9 cellular contexts compared by ENCODE assay signal in genomic region chr3:187746059-187746453, GRCh38. TPM values are rescaled to one million over a fixed set of nuclear protein-coding genes. Genes with fewer than 3 reads are reported as not detected.
A peak's percentile ranks its signal among the peaks of the same experiment; 100 is the strongest.
DNase-seq lines count a peak whose midpoint lies in the region; ATAC-seq and TF ChIP-seq lines count a peak whose summit lies in the region.
"Had no signal": no experiment of that assay in that cellular context is flagged by ENCODE, and none has a peak within 500 bp of the region (broad histone marks: within the 10 kb centered on the region; RNA-seq: fewer than 3 reads in every experiment).

No MANE protein-coding gene starts in this region.

- peaks cover 21% of the 10 kb centered on the region for H3K27me3 Mint-ChIP-seq in brain
- no peaks in the 10 kb centered on the region for H3K27me3 Mint-ChIP-seq in mesothelial cell of epicardium (ENCODE audit: low read depth)

- H3K27ac ChIP-seq in right atrium auricular region (peak overlapping the region; percentile 99), aorta (ENCODE audit: low read depth in 1 of 2, low read length in 2 of 2) (peak overlapping the region in 1 of 2 donors; percentile 96)

- H3K4me3 Mint-ChIP-seq in brain (peak overlapping the region; percentile 90 to 100 (median 95)), mesothelial cell of epicardium (peak overlapping the region; percentile 95)

- H3K27ac Mint-ChIP-seq in brain (peak overlapping the region; percentile 99 to 100 (median 100)), mesothelial cell of epicardium (peak overlapping the region; percentile 100)

- H3K4me1 Mint-ChIP-seq in brain (peaks cover 78% of the 10 kb centered on the region), mesothelial cell of epicardium (peaks cover 75% of the 10 kb centered on the region)

- H3K4me1 ChIP-seq in right atrium auricular region, result peaks cover 0 to 23% of the 10 kb centered on the region in 2 donors
- peaks cover 0 to 6% of the 10 kb centered on the region in 2 donors for H3K4me1 ChIP-seq in aorta (ENCODE audit: control insufficient read depth in 1 of 2, insufficient read depth in 2 of 2, low read length in 2 of 2)

- H3K36me3 ChIP-seq in right atrium auricular region (no peaks in the 10 kb centered on the region), aorta (ENCODE audit: control insufficient read depth in 1 of 2, insufficient read depth in 2 of 2, low read length in 1 of 2) (no peaks in the 10 kb centered on the region)

- intact Hi-C loops in left ventricle myocardium superior (cut with micrococcal nuclease) (loop anchor here (10.0 kb wide), 1 partner anchor 1399 kb away; no protein-coding TSS in a partner anchor), aorta (cut with DNase I) (loop anchor here (5.0 to 10.0 kb wide), 10 partner anchors 306 to 1049 kb away; no protein-coding TSS in a partner anchor)

- TF ChIP-seq CTCF in right atrium auricular region (IDR thresholded peaks at IDR 0.05) (no peak), brain (conservative IDR thresholded peaks at IDR 0.05) (no peak), mesothelial cell of epicardium (IDR thresholded peaks at IDR 0.05; ENCODE audit: unreplicated experiment) (no peak)

- H3K27me3 ChIP-seq in right atrium auricular region (no peaks in the 10 kb centered on the region), aorta (ENCODE audit: control insufficient read depth in 1 of 2, insufficient read depth in 2 of 2, low read length in 1 of 2) (no peaks in the 10 kb centered on the region)

- H3K4me3 ChIP-seq in right atrium auricular region (peak overlapping the region; percentile 80 to 84), aorta (ENCODE audit: low read length in 2 of 2) (peak overlapping the region; percentile 56 to 83)

- H3K9me3 ChIP-seq in right atrium auricular region, result no peaks in the 10 kb centered on the region
- no peaks in the 10 kb centered on the region for H3K9me3 ChIP-seq in aorta (ENCODE audit: control insufficient read depth, low read length)

- H3K36me3 Mint-ChIP-seq in brain (no peaks in the 10 kb centered on the region), mesothelial cell of epicardium (no peaks in the 10 kb centered on the region)

- ATAC-seq in left ventricle myocardium superior, result no peak
- ATAC-seq in aorta (ENCODE audit: low FRiP score), result no peak
- ATAC-seq in GM21786 (IDR thresholded peaks at IDR 0.05; ENCODE audit: unreplicated experiment), result no peak

- peaks cover 0 to 5% (median 0%) of the 10 kb centered on the region in 5 experiments for H3K9me3 Mint-ChIP-seq in brain
- H3K9me3 Mint-ChIP-seq in mesothelial cell of epicardium, result no peaks in the 10 kb centered on the region

- WGBS in aorta, 2 donors, result 0 to 3% methylated on average over 6 of the region's 6 CpGs

- DNase-seq in right atrium auricular region (ENCODE audit: low spot score), result no peak
- DNase-seq in left ventricle myocardium superior, result no peak
- DNase-seq in mesothelial cell of epicardium (ENCODE audit: low spot score in 2 of 2, unreplicated experiment in 2 of 2), result no peak
- no peak for DNase-seq in aorta
- no peak for DNase-seq in HK-2 (ENCODE audit: unreplicated experiment)
- DNase-seq in NOMO-1 treated with dmso at 0.1 percent for 144 hours (lab: John Stamatoyannopoulos, UW; ENCODE audit: unreplicated experiment), result no peak

RNA-seq across cellular contexts. Expression of gene BCL6, which starts 0.8 kb away (rescaled TPM):
- total RNA-seq in right atrium auricular region, result 10 to 100 TPM; 53.0 to 88.6 TPM
- total RNA-seq in left ventricle myocardium superior, result 104 TPM
- polyA plus RNA-seq in brain (ENCODE audit: insufficient read depth, low read depth, low replicate concordance), result 30.0 TPM
- 29.2 to 32.7 TPM (median 30.6 TPM) in 3 replicates for total RNA-seq in mesothelial cell of epicardium
- 100 to 1,000 TPM; 136 to 154 TPM for total RNA-seq in aorta
- polyA plus RNA-seq in aorta, result 10 to 100 TPM; 16.7 to 60.8 TPM

RNA-seq across cellular contexts. Expression of gene RTP2, which starts 43.7 kb away (rescaled TPM):
- total RNA-seq in right atrium auricular region, result not detected
- total RNA-seq in left ventricle myocardium superior, result not detected
- polyA plus RNA-seq in brain (ENCODE audit: insufficient read depth, low read depth, low replicate concordance), result not detected
- total RNA-seq in mesothelial cell of epicardium, result not detected in 3 replicates
- not detected for total RNA-seq in aorta
- polyA plus RNA-seq in aorta, result not detected
- total RNA-seq: T-helper 2 cell treated with Interferon-gamma antibody and Interleukin-4, amounts not matched to agents 100 ng/mL and 5 ng/mL, for 36 hours had no signal
